In the genomic region with DNA sequence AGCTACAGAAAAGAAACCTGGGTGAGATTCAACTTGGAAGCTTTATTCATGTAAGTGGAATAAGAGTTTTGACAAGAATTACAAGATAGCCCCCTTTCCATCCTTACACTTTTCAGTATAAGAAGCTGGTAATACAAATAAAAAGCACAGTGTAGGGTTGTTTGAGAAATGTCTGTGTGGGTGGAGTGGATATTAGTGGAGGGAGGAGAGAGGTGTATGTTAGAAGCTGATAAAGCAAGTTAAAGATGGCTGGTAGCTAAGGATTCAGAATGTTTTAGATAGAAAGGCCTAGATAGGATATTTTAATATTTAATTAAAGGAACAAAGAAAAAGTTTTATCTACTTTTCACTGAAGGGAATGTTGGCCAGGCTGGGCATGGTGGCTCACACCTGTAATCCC, we compare ENCODE assay signal across 11 cellular contexts. TPM values are rescaled to one million over a fixed set of nuclear protein-coding genes. Genes with fewer than 3 reads are reported as not detected.
DNase-seq lines count a peak whose midpoint lies in the region; ATAC-seq and TF ChIP-seq lines count a peak whose summit lies in the region.
"Had no signal": no experiment of that assay in that cellular context is flagged by ENCODE, and none has a peak within 500 bp of the region (broad histone marks: within the 10 kb centered on the region; RNA-seq: fewer than 3 reads in every experiment).

No MANE protein-coding gene starts in this region.

- H3K9me3 Mint-ChIP-seq in activated T-cell treated with anti-CD3 and anti-CD28 coated beads, Interleukin-2, amount 50 U/mL, for 24 hours: peaks cover 3% of the 10 kb centered on the region

- H3K27ac ChIP-seq in RWPE2 (ENCODE audit: poor library complexity, severe bottlenecking) (peak overlapping the region; percentile 93), subcutaneous abdominal adipose tissue (ENCODE audit: low read depth, low read length) (peak overlapping the region; percentile 67)

- H3K4me1 Mint-ChIP-seq in activated T-cell treated with anti-CD3 and anti-CD28 coated beads, Interleukin-2, amount 50 U/mL, for 24 hours (ENCODE audit: low read depth): peaks cover 43% of the 10 kb centered on the region

- H3K9me3 ChIP-seq in RWPE2 (ENCODE audit: severe bottlenecking) (no peaks in the 10 kb centered on the region), subcutaneous abdominal adipose tissue (ENCODE audit: control insufficient read depth in 5 of 5, low read length in 5 of 5) (no peaks in the 10 kb centered on the region)

- H3K4me3 Mint-ChIP-seq in activated T-cell treated with anti-CD3 and anti-CD28 coated beads, Interleukin-2, amount 50 U/mL, for 24 hours: no peak overlapping the region

- H3K4me3 ChIP-seq in RWPE2 (ENCODE audit: severe bottlenecking): no peak overlapping the region
- no peak overlapping the region for H3K4me3 ChIP-seq in subcutaneous abdominal adipose tissue (ENCODE audit: low read depth in 1 of 5, low read length in 5 of 5)

- peak overlapping the region; percentile 92 for H3K27ac Mint-ChIP-seq in activated T-cell treated with anti-CD3 and anti-CD28 coated beads, Interleukin-2, amount 50 U/mL, for 24 hours

- no peak for ATAC-seq in RWPE2 (ENCODE audit: low read depth)
- ATAC-seq in GM21381 (IDR thresholded peaks at IDR 0.05; ENCODE audit: unreplicated experiment): no peak

- TF ChIP-seq CTCF in RWPE2 (IDR thresholded peaks at IDR 0.05; ENCODE audit: poor library complexity, severe bottlenecking): no peak

- DNase-seq in activated T-cell treated with anti-CD3 and anti-CD28 coated beads, Interleukin-2, amount 50 U/mL, for 24 hours: no peak
- no peak for DNase-seq in activated T-cell treated with anti-CD3 and anti-CD28 coated beads, Interleukin-2, amount 50 U/mL, for 48 hours
- no peak for DNase-seq in RWPE2 (ENCODE audit: low spot score)
- peak; percentile 72 to 82 for DNase-seq in erythroblast (lab: John Stamatoyannopoulos, UW)
- DNase-seq in HT-29 (ENCODE audit: low spot score): no peak
- no peak for DNase-seq in NCI-H1105 treated with DMSO at 0.1 percent for 48 hours (lab: John Stamatoyannopoulos, UW)
- DNase-seq: activated gamma-delta T cell, NCI-H1092 treated with DMSO at 0.1 percent for 48 hours, SIG-M5 had no signal

- TF ChIP-seq POLR2A in erythroblast (IDR thresholded peaks at IDR 0.05; ENCODE audit: low read length): no peak

- peaks cover 25% of the 10 kb centered on the region for H3K4me1 ChIP-seq in RWPE2 (ENCODE audit: insufficient read depth, poor library complexity, severe bottlenecking)
- peaks cover 0 to 22% (median 5%) of the 10 kb centered on the region in 5 donors for H3K4me1 ChIP-seq in subcutaneous abdominal adipose tissue (ENCODE audit: control insufficient read depth in 5 of 5, insufficient read depth in 5 of 5, low read length in 5 of 5)

- H3K36me3 Mint-ChIP-seq in activated T-cell treated with anti-CD3 and anti-CD28 coated beads, Interleukin-2, amount 50 U/mL, for 24 hours (ENCODE audit: low read depth): no peaks in the 10 kb centered on the region

- H3K27me3 Mint-ChIP-seq in activated T-cell treated with anti-CD3 and anti-CD28 coated beads, Interleukin-2, amount 50 U/mL, for 24 hours: no peaks in the 10 kb centered on the region

- H3K27me3 ChIP-seq in RWPE2 (ENCODE audit: insufficient read depth, poor library complexity, severe bottlenecking) (no peaks in the 10 kb centered on the region), subcutaneous abdominal adipose tissue (ENCODE audit: control insufficient read depth in 5 of 5, insufficient read depth in 4 of 5, low read length in 5 of 5) (no peaks in the 10 kb centered on the region)

- H3K9ac ChIP-seq in subcutaneous abdominal adipose tissue (ENCODE audit: low read length in 5 of 5): peak overlapping the region in 1 of 5 donors; percentile 5

- H3K36me3 ChIP-seq in RWPE2 (ENCODE audit: low read depth) (no peaks in the 10 kb centered on the region), subcutaneous abdominal adipose tissue (ENCODE audit: control insufficient read depth in 5 of 5, insufficient read depth in 5 of 5, low read length in 5 of 5) (no peaks in the 10 kb centered on the region)

RNA-seq across cellular contexts. Expression of gene CFAP54, which starts 12.5 kb away (rescaled TPM):
- not detected in 2 replicates for total RNA-seq in HT-29 (2014; rRNA removed; shearing (Covaris generic))

Comparison
In these comparisons a context has a peak if more than half of its experiments do, and no peak if none do; other contexts are left out.
1. DNase-seq: peak in erythroblast (2 of 2); none in activated T-cell treated with anti-CD3 and anti-CD28 coated beads, Interleukin-2, amount 50 U/mL, for 24 hours (single experiment), activated T-cell treated with anti-CD3 and anti-CD28 coated beads, Interleukin-2, amount 50 U/mL, for 48 hours (0 of 2), RWPE2 (single experiment), HT-29 (single experiment) and NCI-H1105 treated with DMSO at 0.1 percent for 48 hours (single experiment).